In the genomic region with DNA sequence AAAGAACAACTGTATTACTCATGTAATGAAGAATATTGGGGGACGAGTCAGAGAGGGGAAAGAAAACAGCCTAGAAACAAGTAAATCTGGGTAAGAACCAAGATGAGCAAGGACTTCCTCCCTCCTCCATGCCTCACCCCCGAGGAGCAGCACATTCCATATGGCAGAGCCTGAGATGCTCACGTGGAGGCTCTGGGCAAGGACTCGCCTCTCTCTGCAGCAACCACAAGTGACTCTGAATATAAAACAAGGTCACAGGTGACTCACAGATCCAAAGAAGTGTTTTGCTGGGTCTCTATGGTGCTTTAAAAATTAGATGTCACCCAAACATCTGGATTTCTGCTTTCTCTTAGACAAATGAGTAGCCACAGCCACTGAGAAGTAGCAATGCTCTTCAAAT, we compare ENCODE assay signal across 20 cellular contexts.
DNase-seq lines count a peak whose midpoint lies in the region; ATAC-seq and TF ChIP-seq lines count a peak whose summit lies in the region.
"Had no signal": no experiment of that assay in that cellular context is flagged by ENCODE, and none has a peak within 500 bp of the region (broad histone marks: within the 10 kb centered on the region; RNA-seq: fewer than 3 reads in every experiment).

No MANE protein-coding gene starts in this region.

- no peak for ATAC-seq in activated naive CD8-positive, alpha-beta T cell treated with anti-CD3 and anti-CD28 coated beads, Interleukin-2, amount 50 U/mL, for 24 hours
- no peak for ATAC-seq in HG03045 (IDR thresholded peaks at IDR 0.05; ENCODE audit: unreplicated experiment)
- ATAC-seq in HG03159 (IDR thresholded peaks at IDR 0.05; ENCODE audit: unreplicated experiment): no peak
- ATAC-seq: left lobe of liver, SK-N-SH treated with all-trans-retinoic acid at 6 μM for 48 hours had no signal

- H3K27me3 ChIP-seq in kidney epithelial cell (ENCODE audit: control insufficient read depth, insufficient read depth, low read length) (peaks cover 8% of the 10 kb centered on the region), uterus (no peaks in the 10 kb centered on the region)
- H3K27me3 ChIP-seq: hepatocyte had no signal

- TF ChIP-seq POLR2A in uterus (IDR thresholded peaks at IDR 0.05): no peak

- peak overlapping the region; percentile 37 for H3K27ac Mint-ChIP-seq in activated naive CD8-positive, alpha-beta T cell treated with anti-CD3 and anti-CD28 coated beads, Interleukin-2, amount 50 U/mL, for 24 hours
- no peak overlapping the region for H3K27ac Mint-ChIP-seq in activated naive CD8-positive, alpha-beta T cell treated with anti-CD3 and anti-CD28 coated beads for 36 hours
- H3K27ac Mint-ChIP-seq in mesothelial cell of epicardium: no peak overlapping the region
- H3K27ac Mint-ChIP-seq: CD4-positive, alpha-beta memory T cell; IgD-negative memory B cell; type B pancreatic cell had no signal

- H3K27me3 Mint-ChIP-seq in activated naive CD8-positive, alpha-beta T cell treated with anti-CD3 and anti-CD28 coated beads, Interleukin-2, amount 50 U/mL, for 24 hours: peaks cover 5% of the 10 kb centered on the region
- no peaks in the 10 kb centered on the region for H3K27me3 Mint-ChIP-seq in activated naive CD8-positive, alpha-beta T cell treated with anti-CD3 and anti-CD28 coated beads for 36 hours
- H3K27me3 Mint-ChIP-seq in mesothelial cell of epicardium (ENCODE audit: low read depth): no peaks in the 10 kb centered on the region

- peak overlapping the region; percentile 61 to 74 for H3K27ac ChIP-seq in uterus
- H3K27ac ChIP-seq: hepatocyte had no signal

- H3K9me3 ChIP-seq in uterus: no peaks in the 10 kb centered on the region

- no peaks in the 10 kb centered on the region for H3K36me3 ChIP-seq in kidney epithelial cell (ENCODE audit: control insufficient read depth, insufficient read depth, low read length)
- no peaks in the 10 kb centered on the region for H3K36me3 ChIP-seq in uterus

- no peak for DNase-seq in activated naive CD8-positive, alpha-beta T cell treated with anti-CD3 and anti-CD28 coated beads, Interleukin-2, amount 50 U/mL, for 24 hours
- DNase-seq in activated naive CD8-positive, alpha-beta T cell treated with anti-CD3 and anti-CD28 coated beads for 36 hours: no peak
- DNase-seq in astrocyte of the hippocampus (ENCODE audit: low read depth, low spot score) (peak; percentile 79), kidney epithelial cell (ENCODE audit: low read depth) (peak; percentile 25), uterus (peak in 1 of 2 donors; percentile 62), mesothelial cell of epicardium (ENCODE audit: low spot score in 2 of 2, unreplicated experiment in 2 of 2) (no peak)
- DNase-seq: 8988T; activated naive CD4-positive, alpha-beta T cell treated with Interleukin-2 at 50 U/mL for 16 hours; CD4-positive, alpha-beta memory T cell; GF-D8; NCI-H1417; NCI-H226; stimulated activated CD4-positive, alpha-beta T cell treated with anti-CD3 and anti-CD28 coated beads, Interleukin-2, amount 100 ng/mL, for 48 hours had no signal

- H3K4me3 ChIP-seq in kidney epithelial cell (ENCODE audit: low read depth, low read length): no peak overlapping the region
- H3K4me3 ChIP-seq in uterus: no peak overlapping the region
- H3K4me3 ChIP-seq: hepatocyte had no signal

- peaks cover 0 to 12% of the 10 kb centered on the region in 2 donors for H3K4me1 ChIP-seq in uterus

- intact Hi-C loops in uterus (cut with DNase I; ENCODE audit: low total_unique reads): no loop called here

- H3K9me3 Mint-ChIP-seq in activated naive CD8-positive, alpha-beta T cell treated with anti-CD3 and anti-CD28 coated beads, Interleukin-2, amount 50 U/mL, for 24 hours: no peaks in the 10 kb centered on the region
- peaks cover 3% of the 10 kb centered on the region for H3K9me3 Mint-ChIP-seq in activated naive CD8-positive, alpha-beta T cell treated with anti-CD3 and anti-CD28 coated beads for 36 hours
- no peaks in the 10 kb centered on the region for H3K9me3 Mint-ChIP-seq in mesothelial cell of epicardium
- H3K9me3 Mint-ChIP-seq: CD4-positive, alpha-beta memory T cell; type B pancreatic cell had no signal

- H3K4me3 Mint-ChIP-seq in activated naive CD8-positive, alpha-beta T cell treated with anti-CD3 and anti-CD28 coated beads, Interleukin-2, amount 50 U/mL, for 24 hours: no peak overlapping the region
- H3K4me3 Mint-ChIP-seq in activated naive CD8-positive, alpha-beta T cell treated with anti-CD3 and anti-CD28 coated beads for 36 hours: no peak overlapping the region
- H3K4me3 Mint-ChIP-seq in mesothelial cell of epicardium: no peak overlapping the region
- H3K4me3 Mint-ChIP-seq: CD4-positive, alpha-beta memory T cell; IgD-negative memory B cell; type B pancreatic cell had no signal

- no peaks in the 10 kb centered on the region for H3K4me1 Mint-ChIP-seq in activated naive CD8-positive, alpha-beta T cell treated with anti-CD3 and anti-CD28 coated beads, Interleukin-2, amount 50 U/mL, for 24 hours
- H3K4me1 Mint-ChIP-seq in activated naive CD8-positive, alpha-beta T cell treated with anti-CD3 and anti-CD28 coated beads for 36 hours: no peaks in the 10 kb centered on the region
- H3K4me1 Mint-ChIP-seq in mesothelial cell of epicardium: peaks cover 34% of the 10 kb centered on the region
- H3K4me1 Mint-ChIP-seq: CD4-positive, alpha-beta memory T cell; IgD-negative memory B cell had no signal

- H3K36me3 Mint-ChIP-seq in activated naive CD8-positive, alpha-beta T cell treated with anti-CD3 and anti-CD28 coated beads, Interleukin-2, amount 50 U/mL, for 24 hours (ENCODE audit: low read depth): no peaks in the 10 kb centered on the region
- H3K36me3 Mint-ChIP-seq in activated naive CD8-positive, alpha-beta T cell treated with anti-CD3 and anti-CD28 coated beads for 36 hours: no peaks in the 10 kb centered on the region
- H3K36me3 Mint-ChIP-seq in mesothelial cell of epicardium: no peaks in the 10 kb centered on the region
- H3K36me3 Mint-ChIP-seq: CD4-positive, alpha-beta memory T cell; type B pancreatic cell had no signal

- TF ChIP-seq CTCF in kidney epithelial cell (IDR thresholded peaks at IDR 0.05; ENCODE audit: insufficient read depth, low read length, poor library complexity, severe bottlenecking) (no peak), uterus (IDR thresholded peaks at IDR 0.05) (no peak), mesothelial cell of epicardium (IDR thresholded peaks at IDR 0.05; ENCODE audit: unreplicated experiment) (no peak)

Comparison
In these comparisons a context has a peak if more than half of its experiments do, and no peak if none do; other contexts are left out.
1. DNase-seq: peak in astrocyte of the hippocampus (single experiment) and kidney epithelial cell (single experiment); none in activated naive CD8-positive, alpha-beta T cell treated with anti-CD3 and anti-CD28 coated beads, Interleukin-2, amount 50 U/mL, for 24 hours (single experiment), activated naive CD8-positive, alpha-beta T cell treated with anti-CD3 and anti-CD28 coated beads for 36 hours (single experiment) and mesothelial cell of epicardium (0 of 2).